8 cellular contexts compared by ENCODE assay signal in the genomic region with DNA sequence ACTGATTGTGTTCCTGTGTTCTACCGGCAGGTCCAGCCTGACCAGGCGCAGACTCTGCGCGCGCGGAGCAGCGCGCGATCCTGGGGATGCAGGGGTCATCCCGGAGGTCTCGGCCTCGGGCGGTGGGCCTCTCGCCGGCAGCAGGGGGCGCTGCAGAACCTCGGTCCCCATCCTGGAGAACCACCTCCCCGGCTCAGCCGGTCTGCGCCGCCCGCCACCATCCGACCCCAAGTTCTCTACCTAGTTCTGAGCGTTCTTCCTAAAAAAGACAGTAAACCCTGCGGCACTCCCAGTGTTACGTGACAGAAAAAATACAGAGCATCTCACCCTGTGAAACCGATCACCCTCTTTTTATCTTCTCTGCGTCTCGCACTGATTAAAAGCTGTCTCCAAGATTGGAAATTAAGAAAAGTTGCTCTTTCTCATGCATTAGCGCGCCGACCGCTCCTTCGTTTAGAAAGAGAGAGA. TPM values are rescaled to one million over a fixed set of nuclear protein-coding genes. Genes with fewer than 3 reads are reported as not detected.
DNase-seq lines count a peak whose midpoint lies in the region; ATAC-seq and TF ChIP-seq lines count a peak whose summit lies in the region.

No MANE protein-coding gene starts in this region.

- peaks cover 44% of the 10 kb centered on the region for H3K27me3 Mint-ChIP-seq in activated CD4-positive, alpha-beta T cell treated with anti-CD3 and anti-CD28 coated beads for 36 hours
- peaks cover 81% of the 10 kb centered on the region for H3K27me3 Mint-ChIP-seq in dendritic cell treated with granulocyte-macrophage colony-stimulating factor and Interleukin-4, amounts not matched to agents 40 ng/mL and 50 ng/mL, for 4 days

- peaks cover 4% of the 10 kb centered on the region for H3K4me1 Mint-ChIP-seq in activated CD4-positive, alpha-beta T cell treated with anti-CD3 and anti-CD28 coated beads for 36 hours
- peaks cover 13% of the 10 kb centered on the region for H3K4me1 Mint-ChIP-seq in dendritic cell treated with granulocyte-macrophage colony-stimulating factor and Interleukin-4, amounts not matched to agents 40 ng/mL and 50 ng/mL, for 4 days (ENCODE audit: low read depth)

- peaks cover 36% of the 10 kb centered on the region for H3K27me3 ChIP-seq in HAP-1 (ENCODE audit: low read depth)
- peaks cover 0 to 12% of the 10 kb centered on the region in 2 donors for H3K27me3 ChIP-seq in right lobe of liver

- CTCF ChIA-PET in activated CD4-positive, alpha-beta T cell treated with anti-CD3 and anti-CD28 coated beads for 36 hours (lab: Charles Lee) = interaction anchor here (0.6 to 2.6 kb wide), 15 partner anchors 9 to 628 kb away, joined by 3 to 9 read pairs (median 4); no protein-coding TSS in a partner anchor

- intact Hi-C loops in activated CD4-positive, alpha-beta T cell treated with anti-CD3 and anti-CD28 coated beads for 36 hours (cut with DNase I, micrococcal nuclease) = loop anchor here (1.0 to 5.0 kb wide), 12 partner anchors 49 to 972 kb away; partner anchors contain the start of genes BLTP1 (in 1 of the 2), IL2 (in 1 of the 2) and NUDT6 (in 1 of the 2)
- intact Hi-C loops in dendritic cell treated with granulocyte-macrophage colony-stimulating factor and Interleukin-4, amounts not matched to agents 40 ng/mL and 50 ng/mL, for 4 days (cut with micrococcal nuclease) = no loop called here
- intact Hi-C loops in right lobe of liver (cut with DNase I) = no loop called here

- H3K4me1 ChIP-seq in HAP-1 = no peaks in the 10 kb centered on the region
- peaks cover 0 to 9% (median 0%) of the 10 kb centered on the region in 4 donors for H3K4me1 ChIP-seq in right lobe of liver

- peak overlapping the region; percentile 54 for H3K4me3 ChIP-seq in GM12864 (ENCODE audit: low read depth, low read length)
- peak overlapping the region; percentile 22 for H3K4me3 ChIP-seq in HAP-1
- H3K4me3 ChIP-seq in right lobe of liver = peak overlapping the region; percentile 38 to 48 (median 39)

- no peaks in the 10 kb centered on the region for H3K36me3 Mint-ChIP-seq in activated CD4-positive, alpha-beta T cell treated with anti-CD3 and anti-CD28 coated beads for 36 hours (ENCODE audit: low read depth)
- H3K36me3 Mint-ChIP-seq in dendritic cell treated with granulocyte-macrophage colony-stimulating factor and Interleukin-4, amounts not matched to agents 40 ng/mL and 50 ng/mL, for 4 days (ENCODE audit: low read depth) = no peaks in the 10 kb centered on the region

- no peak overlapping the region for H3K27ac ChIP-seq in right lobe of liver

- in situ Hi-C loops in HAP-1 (cut with MboI; ENCODE audit: low sequenced_read_pairs) = no loop called here

- peak; percentile 15 for DNase-seq in GM12864 (ENCODE audit: low read depth)
- DNase-seq in HAP-1 (ENCODE audit: low spot score in 2 of 2) = peak; percentile 63 to 93
- DNase-seq in M059J (ENCODE audit: low read depth) = peak; percentile 55
- peak; percentile 94 for DNase-seq in activated CD4-positive, alpha-beta T cell treated with anti-CD3 and anti-CD28 coated beads for 36 hours
- peak; percentile 55 to 70 (median 68) for DNase-seq in right lobe of liver
- DNase-seq in stimulated activated CD4-positive, alpha-beta T cell treated with anti-CD3 and anti-CD28 coated beads, Interleukin-4, amount 100 ng/mL, for 1 hour = peak; percentile 89
- DNase-seq in DMS114 treated with DMSO at 0.1 percent for 48 hours (lab: John Stamatoyannopoulos, UW; ENCODE audit: unreplicated experiment) = no peak

- H3K4me3 Mint-ChIP-seq in activated CD4-positive, alpha-beta T cell treated with anti-CD3 and anti-CD28 coated beads for 36 hours = peak overlapping the region; percentile 77
- H3K4me3 Mint-ChIP-seq in dendritic cell treated with granulocyte-macrophage colony-stimulating factor and Interleukin-4, amounts not matched to agents 40 ng/mL and 50 ng/mL, for 4 days = peak overlapping the region; percentile 59

- peak; percentile 87 for ATAC-seq in activated CD4-positive, alpha-beta T cell treated with anti-CD3 and anti-CD28 coated beads for 36 hours
- ATAC-seq in right lobe of liver = peak; percentile 76 to 87 (median 82)

- POLR2A ChIA-PET in activated CD4-positive, alpha-beta T cell treated with anti-CD3 and anti-CD28 coated beads for 36 hours (lab: Charles Lee) = interaction anchor here (0.6 kb wide), 1 partner anchor 209 kb away, joined by 3 read pairs; no protein-coding TSS in a partner anchor

- no peak overlapping the region for H3K27ac Mint-ChIP-seq in activated CD4-positive, alpha-beta T cell treated with anti-CD3 and anti-CD28 coated beads for 36 hours
- no peak overlapping the region for H3K27ac Mint-ChIP-seq in dendritic cell treated with granulocyte-macrophage colony-stimulating factor and Interleukin-4, amounts not matched to agents 40 ng/mL and 50 ng/mL, for 4 days

- TF ChIP-seq POLR2A in right lobe of liver (IDR thresholded peaks at IDR 0.05) = no peak

- H3K36me3 ChIP-seq in HAP-1 (replicated peaks) (no peaks in the 10 kb centered on the region), right lobe of liver (no peaks in the 10 kb centered on the region)

- H3K9me3 ChIP-seq in HAP-1 (no peaks in the 10 kb centered on the region), right lobe of liver (no peaks in the 10 kb centered on the region)

- H3K9me3 Mint-ChIP-seq in activated CD4-positive, alpha-beta T cell treated with anti-CD3 and anti-CD28 coated beads for 36 hours (ENCODE audit: low read depth) = no peaks in the 10 kb centered on the region
- H3K9me3 Mint-ChIP-seq in dendritic cell treated with granulocyte-macrophage colony-stimulating factor and Interleukin-4, amounts not matched to agents 40 ng/mL and 50 ng/mL, for 4 days = no peaks in the 10 kb centered on the region

- TF ChIP-seq CTCF in GM12864 (IDR thresholded peaks at IDR 0.05; ENCODE audit: low read depth, low read length, missing control alignments) (peak; percentile 83), right lobe of liver (IDR thresholded peaks at IDR 0.05) (peak; percentile 25 to 56 (median 48))

- 2% methylated on average over 34 of the region's 34 CpGs for WGBS in right lobe of liver (ENCODE audit: insufficient coverage, low coverage, low lambda C conversion rate, missing lambda C conversion rate)

RNA-seq across cellular contexts. Expression of gene TRPC3, which starts 1.6 kb away (rescaled TPM):
- 1.6 and 2.9 TPM in 2 replicates for total RNA-seq in M059J (2014; rRNA removed; shearing (Covaris generic))
- 1 to 10 TPM in 1 of 2 experiments, under 1 TPM in 1; 0.95 to 1.1 TPM for total RNA-seq in activated CD4-positive, alpha-beta T cell treated with anti-CD3 and anti-CD28 coated beads for 36 hours
- total RNA-seq in right lobe of liver = under 1 TPM in 2 of 6 experiments, not detected in 4; 0.09 to 0.10 TPM

Comparison
In these comparisons a context has a peak if more than half of its experiments do, and no peak if none do; other contexts are left out.
1. intact Hi-C loops: an anchor here in activated CD4-positive, alpha-beta T cell treated with anti-CD3 and anti-CD28 coated beads for 36 hours (1.0 to 5.0 kb wide); none called in dendritic cell treated with granulocyte-macrophage colony-stimulating factor and Interleukin-4, amounts not matched to agents 40 ng/mL and 50 ng/mL, for 4 days and right lobe of liver.